Comparison of ENCODE assay signal across 9 cellular contexts in genomic region chr19:48588670-48589399, GRCh38. TPM values are rescaled to one million over a fixed set of nuclear protein-coding genes. Genes with fewer than 3 reads are reported as not detected.
A peak's percentile ranks its signal among the peaks of the same experiment; 100 is the strongest.
DNase-seq lines count a peak whose midpoint lies in the region; ATAC-seq, FAIRE-seq and TF ChIP-seq lines count a peak whose summit lies in the region.
"Had no signal": no experiment of that assay in that cellular context is flagged by ENCODE, and none has a peak within 500 bp of the region (broad histone marks: within the 10 kb centered on the region; RNA-seq: fewer than 3 reads in every experiment).

No MANE protein-coding gene starts in this region.

- DNase-seq in DMS153 (lab: John Stamatoyannopoulos, UW), result peak; percentile 50
- DNase-seq in KBM-7, result peak; percentile 89
- DNase-seq in RCC 7860 (ENCODE audit: low spot score), result peak; percentile 92
- DNase-seq in activated T-helper 1 cell treated with anti-CD3 and anti-CD28 coated beads, Interleukin-12 subunit alpha, Interleukin-12 subunit beta, Interleukin-2, Interleukin-4 antibody, amounts not matched to agents 30 ng/mL and 10 ng/mL and 1 ng/mL, durations not matched to agents 14 hours and 24 hours and 36 hours (ENCODE audit: low spot score), result peak; percentile 81
- peak; percentile 78 for DNase-seq in fibroblast of mammary gland (ENCODE audit: low read depth)
- peak; percentile 87 for DNase-seq in natural killer cell

- peak overlapping the region; percentile 60 for H3K27ac Mint-ChIP-seq in activated T-helper 1 cell treated with anti-CD3 and anti-CD28 coated beads, Interleukin-12 subunit alpha, Interleukin-12 subunit beta, Interleukin-2, Interleukin-4 antibody, amounts not matched to agents 30 ng/mL and 10 ng/mL and 1 ng/mL, durations not matched to agents 14 hours and 24 hours and 36 hours
- H3K27ac Mint-ChIP-seq in natural killer cell, result peak overlapping the region in 1 of 2 donors; percentile 87
- peak overlapping the region; percentile 13 for H3K27ac Mint-ChIP-seq in stimulated activated memory B cell treated with anti-CD40 and anti-IgM and Interleukin-4, amounts not matched to agents 10 μg/mL and 1 μg/mL and 100 μg/mL, for 72 hours

- peak overlapping the region; percentile 63 for H3K4me3 Mint-ChIP-seq in activated T-helper 1 cell treated with anti-CD3 and anti-CD28 coated beads, Interleukin-12 subunit alpha, Interleukin-12 subunit beta, Interleukin-2, Interleukin-4 antibody, amounts not matched to agents 30 ng/mL and 10 ng/mL and 1 ng/mL, durations not matched to agents 14 hours and 24 hours and 36 hours
- peak overlapping the region; percentile 49 for H3K4me3 Mint-ChIP-seq in natural killer cell
- peak overlapping the region; percentile 72 for H3K4me3 Mint-ChIP-seq in stimulated activated memory B cell treated with anti-CD40 and anti-IgM and Interleukin-4, amounts not matched to agents 10 μg/mL and 1 μg/mL and 100 μg/mL, for 72 hours

- intact Hi-C loops in activated T-helper 1 cell treated with anti-CD3 and anti-CD28 coated beads, Interleukin-12 subunit alpha, Interleukin-12 subunit beta, Interleukin-2, Interleukin-4 antibody, amounts not matched to agents 30 ng/mL and 10 ng/mL and 1 ng/mL, durations not matched to agents 14 hours and 24 hours and 36 hours (cut with micrococcal nuclease), result loop anchor here (1.0 to 2.0 kb wide), 3 partner anchors 30 to 198 kb away; partner anchors contain the start of genes KDELR1, RPL18 and SPHK2
- intact Hi-C loops in natural killer cell (cut with micrococcal nuclease), result no loop called here

- TF ChIP-seq CTCF in fibroblast of mammary gland (conservative IDR thresholded peaks at IDR 0.05; ENCODE audit: control insufficient read depth, insufficient read depth, low read depth, low read length) (peak; percentile 88), natural killer cell (IDR thresholded peaks at IDR 0.05) (peak; percentile 81)

- FAIRE-seq in RCC 7860 (lab: Jason Lieb, UNC), result peak; percentile 75
- FAIRE-seq: islet of Langerhans had no signal

- in situ Hi-C loops in KBM-7 (cut with MboI; ENCODE audit: low pct_unique_long_range_greater_than_20kb, low sequenced_read_pairs), result loop anchor here (25.0 kb wide), 1 partner anchor 252 kb away; the partner anchor contains the start of gene EMP3

- H3K9me3 Mint-ChIP-seq in activated T-helper 1 cell treated with anti-CD3 and anti-CD28 coated beads, Interleukin-12 subunit alpha, Interleukin-12 subunit beta, Interleukin-2, Interleukin-4 antibody, amounts not matched to agents 30 ng/mL and 10 ng/mL and 1 ng/mL, durations not matched to agents 14 hours and 24 hours and 36 hours, result no peaks in the 10 kb centered on the region
- H3K9me3 Mint-ChIP-seq in natural killer cell, result no peaks in the 10 kb centered on the region
- H3K9me3 Mint-ChIP-seq in stimulated activated memory B cell treated with anti-CD40 and anti-IgM and Interleukin-4, amounts not matched to agents 10 μg/mL and 1 μg/mL and 100 μg/mL, for 72 hours, result peaks cover 3% of the 10 kb centered on the region

- peaks cover 1% of the 10 kb centered on the region for H3K36me3 Mint-ChIP-seq in activated T-helper 1 cell treated with anti-CD3 and anti-CD28 coated beads, Interleukin-12 subunit alpha, Interleukin-12 subunit beta, Interleukin-2, Interleukin-4 antibody, amounts not matched to agents 30 ng/mL and 10 ng/mL and 1 ng/mL, durations not matched to agents 14 hours and 24 hours and 36 hours (ENCODE audit: low read depth)
- no peaks in the 10 kb centered on the region for H3K36me3 Mint-ChIP-seq in natural killer cell
- no peaks in the 10 kb centered on the region for H3K36me3 Mint-ChIP-seq in stimulated activated memory B cell treated with anti-CD40 and anti-IgM and Interleukin-4, amounts not matched to agents 10 μg/mL and 1 μg/mL and 100 μg/mL, for 72 hours

- H3K27me3 Mint-ChIP-seq in activated T-helper 1 cell treated with anti-CD3 and anti-CD28 coated beads, Interleukin-12 subunit alpha, Interleukin-12 subunit beta, Interleukin-2, Interleukin-4 antibody, amounts not matched to agents 30 ng/mL and 10 ng/mL and 1 ng/mL, durations not matched to agents 14 hours and 24 hours and 36 hours (ENCODE audit: insufficient read depth), result no peaks in the 10 kb centered on the region
- peaks cover 7 to 8% of the 10 kb centered on the region in 2 donors for H3K27me3 Mint-ChIP-seq in natural killer cell (ENCODE audit: low read depth in 2 of 2)
- peaks cover 10% of the 10 kb centered on the region for H3K27me3 Mint-ChIP-seq in stimulated activated memory B cell treated with anti-CD40 and anti-IgM and Interleukin-4, amounts not matched to agents 10 μg/mL and 1 μg/mL and 100 μg/mL, for 72 hours

- H3K4me3 ChIP-seq in fibroblast of mammary gland (ENCODE audit: control insufficient read depth, low read depth, low read length), result peak overlapping the region; percentile 41

- ATAC-seq in natural killer cell, result peak; percentile 92 to 94 (median 94)
- ATAC-seq in stimulated activated memory B cell treated with anti-CD40 and anti-IgM and Interleukin-4, amounts not matched to agents 10 μg/mL and 1 μg/mL and 100 μg/mL, for 72 hours, result peak; percentile 88
- no peak for ATAC-seq in HG02885 (IDR thresholded peaks at IDR 0.05; ENCODE audit: poor library complexity, unreplicated experiment)

- peaks cover 16% of the 10 kb centered on the region for H3K4me1 Mint-ChIP-seq in activated T-helper 1 cell treated with anti-CD3 and anti-CD28 coated beads, Interleukin-12 subunit alpha, Interleukin-12 subunit beta, Interleukin-2, Interleukin-4 antibody, amounts not matched to agents 30 ng/mL and 10 ng/mL and 1 ng/mL, durations not matched to agents 14 hours and 24 hours and 36 hours (ENCODE audit: low read depth)
- H3K4me1 Mint-ChIP-seq in natural killer cell, result peaks cover 14 to 17% of the 10 kb centered on the region in 2 donors
- peaks cover 18% of the 10 kb centered on the region for H3K4me1 Mint-ChIP-seq in stimulated activated memory B cell treated with anti-CD40 and anti-IgM and Interleukin-4, amounts not matched to agents 10 μg/mL and 1 μg/mL and 100 μg/mL, for 72 hours

RNA-seq across cellular contexts. Expression of gene SPACA4, which starts 17.7 kb away (rescaled TPM):
- total RNA-seq in activated T-helper 1 cell treated with anti-CD3 and anti-CD28 coated beads, Interleukin-12 subunit alpha, Interleukin-12 subunit beta, Interleukin-2, Interleukin-4 antibody, amounts not matched to agents 30 ng/mL and 10 ng/mL and 1 ng/mL, durations not matched to agents 14 hours and 24 hours and 36 hours, result not detected in 2 replicates
- total RNA-seq in natural killer cell, result not detected

RNA-seq across cellular contexts. Expression of gene FAM83E, which starts 26.0 kb away (rescaled TPM):
- total RNA-seq in activated T-helper 1 cell treated with anti-CD3 and anti-CD28 coated beads, Interleukin-12 subunit alpha, Interleukin-12 subunit beta, Interleukin-2, Interleukin-4 antibody, amounts not matched to agents 30 ng/mL and 10 ng/mL and 1 ng/mL, durations not matched to agents 14 hours and 24 hours and 36 hours, result 7.3 TPM in 2 replicates
- total RNA-seq in natural killer cell, result 1 to 10 TPM in 2 of 3 donors, under 1 TPM in 1; 0.70 to 1.3 (median 1.1) TPM

RNA-seq across cellular contexts. Expression of gene RPL18, which starts 30.1 kb away (rescaled TPM):
- 1,774 and 1,780 TPM in 2 replicates for total RNA-seq in activated T-helper 1 cell treated with anti-CD3 and anti-CD28 coated beads, Interleukin-12 subunit alpha, Interleukin-12 subunit beta, Interleukin-2, Interleukin-4 antibody, amounts not matched to agents 30 ng/mL and 10 ng/mL and 1 ng/mL, durations not matched to agents 14 hours and 24 hours and 36 hours
- total RNA-seq in natural killer cell, result 1,000 to 10,000 TPM in 2 of 3 donors, 100 to 1,000 TPM in 1; 900 to 1,086 (median 1,066) TPM

RNA-seq across cellular contexts. Expression of gene SPHK2, which starts 30.5 kb away (rescaled TPM):
- total RNA-seq in activated T-helper 1 cell treated with anti-CD3 and anti-CD28 coated beads, Interleukin-12 subunit alpha, Interleukin-12 subunit beta, Interleukin-2, Interleukin-4 antibody, amounts not matched to agents 30 ng/mL and 10 ng/mL and 1 ng/mL, durations not matched to agents 14 hours and 24 hours and 36 hours, result 40.8 and 44.1 TPM in 2 replicates
- 10 to 100 TPM; 18.6 to 28.3 (median 23.2) TPM for total RNA-seq in natural killer cell

RNA-seq across cellular contexts. Expression of gene SULT2B1, which starts 36.9 kb away (rescaled TPM):
- total RNA-seq in activated T-helper 1 cell treated with anti-CD3 and anti-CD28 coated beads, Interleukin-12 subunit alpha, Interleukin-12 subunit beta, Interleukin-2, Interleukin-4 antibody, amounts not matched to agents 30 ng/mL and 10 ng/mL and 1 ng/mL, durations not matched to agents 14 hours and 24 hours and 36 hours, result not detected in 2 replicates
- under 1 TPM in 1 of 3 donors, not detected in 2; 0.40 TPM for total RNA-seq in natural killer cell
